In genomic region chr6:169961772-169962561, GRCh38 we compare ENCODE assay signal across 8 cellular contexts.
DNase-seq lines count a peak whose midpoint lies in the region; ATAC-seq, FAIRE-seq and TF ChIP-seq lines count a peak whose summit lies in the region.

No MANE protein-coding gene starts in this region.

- intact Hi-C loops in left cardiac atrium (cut with DNase I) = loop anchor here in 1 of 2 donors (5.0 to 10.0 kb wide), 2 partner anchors 333 to 555 kb away; partner anchors contain the start of gene DLL1
- intact Hi-C loops in pancreas (cut with DNase I) = loop anchor here in 1 of 3 donors (10.0 kb wide), 1 partner anchor 333 kb away; the partner anchor contains the start of gene DLL1

- no peaks in the 10 kb centered on the region for H3K27me3 ChIP-seq in pancreas

- ATAC-seq in left cardiac atrium (peak; percentile 88 to 89), pancreas (peak in 3 of 4 donors; percentile 43 to 80 (median 56)), GM18517 (IDR thresholded peaks at IDR 0.05; ENCODE audit: unreplicated experiment) (no peak)

- WGBS in pancreas, 2 donors = 18 to 29% methylated on average over 74 to 75 of the region's 75 CpGs

- no peaks in the 10 kb centered on the region for H3K36me3 Mint-ChIP-seq in activated T-cell treated with anti-CD3 and anti-CD28 coated beads, Interleukin-2, amount 50 U/mL, for 24 hours (ENCODE audit: low read depth)

- DNase-seq in AG09319 (ENCODE audit: extremely low read depth, low read depth) (no peak), left cardiac atrium (peak; percentile 63), pancreas (peak in 5 of 6 donors; percentile 2 to 74 (median 28)), T-helper 2 cell (no peak), SKM-1 (lab: John Stamatoyannopoulos, UW; ENCODE audit: unreplicated experiment) (no peak), DMS153 treated with DMSO at 0.1 percent for 48 hours (lab: John Stamatoyannopoulos, UW; ENCODE audit: unreplicated experiment) (no peak)
- peak; percentile 52 for DNase-seq in activated T-cell treated with anti-CD3 and anti-CD28 coated beads, Interleukin-2, amount 50 U/mL, for 24 hours

- no peak for FAIRE-seq in pancreas (lab: Jason Lieb, UNC)

- H3K4me1 ChIP-seq in pancreas = no peaks in the 10 kb centered on the region

- no peak overlapping the region for H3K27ac Mint-ChIP-seq in activated T-cell treated with anti-CD3 and anti-CD28 coated beads, Interleukin-2, amount 50 U/mL, for 24 hours

- H3K4me3 ChIP-seq in pancreas = peak overlapping the region in 3 of 4 donors; percentile 15 to 39 (median 17)

- no peaks in the 10 kb centered on the region for H3K9me3 ChIP-seq in pancreas

- TF ChIP-seq CTCF in AG09319 (IDR thresholded peaks at IDR 0.05; ENCODE audit: low read depth, low read length) (peak; percentile 40), pancreas (IDR thresholded peaks at IDR 0.05) (peak in 3 of 4 donors; percentile 19 to 48 (median 20))

- H3K27me3 Mint-ChIP-seq in activated T-cell treated with anti-CD3 and anti-CD28 coated beads, Interleukin-2, amount 50 U/mL, for 24 hours = peaks cover 34% of the 10 kb centered on the region

- H3K4me1 Mint-ChIP-seq in activated T-cell treated with anti-CD3 and anti-CD28 coated beads, Interleukin-2, amount 50 U/mL, for 24 hours (ENCODE audit: low read depth) = peaks cover 16% of the 10 kb centered on the region

- H3K4me3 Mint-ChIP-seq in activated T-cell treated with anti-CD3 and anti-CD28 coated beads, Interleukin-2, amount 50 U/mL, for 24 hours = peak overlapping the region; percentile 10

- no peaks in the 10 kb centered on the region for H3K9me3 Mint-ChIP-seq in activated T-cell treated with anti-CD3 and anti-CD28 coated beads, Interleukin-2, amount 50 U/mL, for 24 hours

- no peak overlapping the region for H3K27ac ChIP-seq in pancreas

- H3K36me3 ChIP-seq in pancreas = no peaks in the 10 kb centered on the region

Comparison
In these comparisons a context has a peak if more than half of its experiments do, and no peak if none do; other contexts are left out.
1. DNase-seq: peak in activated T-cell treated with anti-CD3 and anti-CD28 coated beads, Interleukin-2, amount 50 U/mL, for 24 hours (single experiment), left cardiac atrium (single experiment) and pancreas (5 of 6); none in AG09319 (single experiment), T-helper 2 cell (0 of 5), SKM-1 (single experiment) and DMS153 treated with DMSO at 0.1 percent for 48 hours (single experiment).